Comparison of ENCODE assay signal across 8 cellular contexts in genomic region chr17:33964344-33964979, GRCh38.
DNase-seq lines count a peak whose midpoint lies in the region; ATAC-seq and TF ChIP-seq lines count a peak whose summit lies in the region.

No MANE protein-coding gene starts in this region.

- peaks cover 19 to 29% (median 21%) of the 10 kb centered on the region in 3 donors for H3K4me1 Mint-ChIP-seq in IgD-negative memory B cell
- peaks cover 27 to 29% of the 10 kb centered on the region in 2 donors for H3K4me1 Mint-ChIP-seq in effector memory CD8-positive, alpha-beta T cell (ENCODE audit: low read depth in 2 of 2)
- H3K4me1 Mint-ChIP-seq in chondrocyte (ENCODE audit: low read depth) = no peaks in the 10 kb centered on the region

- DNase-seq in NCI-H345 (lab: John Stamatoyannopoulos, UW) (peak; percentile 15), NCI-H345 treated with DMSO at 0.1 percent for 48 hours (lab: John Stamatoyannopoulos, UW; ENCODE audit: unreplicated experiment) (no peak), HK-2 (ENCODE audit: unreplicated experiment) (no peak), heart left ventricle (no peak), chondrocyte (ENCODE audit: low spot score) (no peak)
- DNase-seq in effector memory CD8-positive, alpha-beta T cell = peak in 1 of 3 experiments; percentile 3

- TF ChIP-seq CTCF in heart left ventricle (IDR thresholded peaks at IDR 0.05) (no peak), chondrocyte (IDR thresholded peaks at IDR 0.05) (no peak)

- WGBS in heart left ventricle, 4 donors = 68 to 75% (median 71%) methylated on average over 5 of the region's 5 CpGs

- no peaks in the 10 kb centered on the region for H3K36me3 ChIP-seq in heart left ventricle

- no peak overlapping the region for H3K4me3 ChIP-seq in heart left ventricle

- H3K4me1 ChIP-seq in heart left ventricle = peaks cover 0 to 34% (median 0%) of the 10 kb centered on the region in 12 donors

- no peaks in the 10 kb centered on the region for H3K9me3 ChIP-seq in heart left ventricle

- H3K9me3 Mint-ChIP-seq in IgD-negative memory B cell (peaks cover 4 to 8% (median 7%) of the 10 kb centered on the region in 3 donors), chondrocyte (ENCODE audit: low read depth) (peaks cover 19% of the 10 kb centered on the region)
- H3K9me3 Mint-ChIP-seq in effector memory CD8-positive, alpha-beta T cell = peaks cover 0 to 6% of the 10 kb centered on the region in 2 donors

- intact Hi-C loops in heart left ventricle (cut with DNase I) = no loop called here

- ATAC-seq in GM21529 (IDR thresholded peaks at IDR 0.05; ENCODE audit: unreplicated experiment) = peak; percentile 67
- peak; percentile 65 for ATAC-seq in effector memory CD8-positive, alpha-beta T cell (replicated peaks)
- ATAC-seq in heart left ventricle = no peak

- H3K36me3 Mint-ChIP-seq in IgD-negative memory B cell (no peaks in the 10 kb centered on the region), chondrocyte (ENCODE audit: low read depth) (no peaks in the 10 kb centered on the region)
- H3K36me3 Mint-ChIP-seq in effector memory CD8-positive, alpha-beta T cell (ENCODE audit: insufficient read depth) = no peaks in the 10 kb centered on the region

- H3K27ac Mint-ChIP-seq in IgD-negative memory B cell (peak overlapping the region; percentile 11 to 18 (median 11)), chondrocyte (ENCODE audit: unreplicated experiment) (no peak overlapping the region)
- H3K27ac Mint-ChIP-seq in effector memory CD8-positive, alpha-beta T cell = peak overlapping the region; percentile 32 to 33

- TF ChIP-seq POLR2A in heart left ventricle (IDR thresholded peaks at IDR 0.05) = no peak

- peaks cover 0 to 4% (median 0%) of the 10 kb centered on the region in 9 donors for H3K27me3 ChIP-seq in heart left ventricle

- no peak overlapping the region for H3K27ac ChIP-seq in heart left ventricle

- H3K27me3 Mint-ChIP-seq in IgD-negative memory B cell (peaks cover 6% of the 10 kb centered on the region), chondrocyte (ENCODE audit: low read depth) (no peaks in the 10 kb centered on the region)
- H3K27me3 Mint-ChIP-seq in effector memory CD8-positive, alpha-beta T cell = peaks cover 18 to 48% of the 10 kb centered on the region in 2 donors

- peak overlapping the region in 2 of 4 donors; percentile 34 to 56 for H3K4me3 Mint-ChIP-seq in IgD-negative memory B cell
- H3K4me3 Mint-ChIP-seq in effector memory CD8-positive, alpha-beta T cell = peak overlapping the region; percentile 9 to 54
- no peak overlapping the region for H3K4me3 Mint-ChIP-seq in chondrocyte (ENCODE audit: unreplicated experiment)

Comparison
In these comparisons a context has a peak if more than half of its experiments do, and no peak if none do; other contexts are left out.
1. ATAC-seq: peak in GM21529 (single experiment) and effector memory CD8-positive, alpha-beta T cell (single experiment); none in heart left ventricle (0 of 4).